ENCODE assay signal across 13 cellular contexts in genomic region chr12:78035913-78036658, GRCh38.
DNase-seq lines count a peak whose midpoint lies in the region; ATAC-seq and TF ChIP-seq lines count a peak whose summit lies in the region.
"Had no signal": no experiment of that assay in that cellular context is flagged by ENCODE, and none has a peak within 500 bp of the region (broad histone marks: within the 10 kb centered on the region; RNA-seq: fewer than 3 reads in every experiment).

No MANE protein-coding gene starts in this region.

- peak; percentile 13 for DNase-seq in NCI-H1417 treated with DMSO at 0.1 percent for 48 hours (lab: John Stamatoyannopoulos, UW)
- peak; percentile 34 for DNase-seq in amniotic epithelial cell (ENCODE audit: low read depth)
- DNase-seq in hepatocyte (ENCODE audit: low spot score) = no peak
- DNase-seq in sciatic nerve (ENCODE audit: low spot score) = no peak
- DNase-seq in T-cell = no peak
- DNase-seq in iPS-NIHi11 (ENCODE audit: low spot score) = no peak
- no peak for DNase-seq in activated CD8-positive, alpha-beta T cell treated with anti-CD3 and anti-CD28 coated beads, Interleukin-2, amount 10 ng/mL, durations not matched to agents 7 days and 5 days
- no peak for DNase-seq in HCEC 1CT
- DNase-seq: activated T-cell treated with anti-CD3 and anti-CD28 coated beads, Interleukin-2, amount 50 U/mL, for 1 hour; kidney glomerular epithelial cell; NCI-H2171 treated with DMSO at 0.1 percent for 48 hours; stimulated activated CD4-positive, alpha-beta T cell treated with anti-CD3 and anti-CD28 coated beads, Interleukin-15, amount 100 ng/mL, for 24 hours had no signal

- no peaks in the 10 kb centered on the region for H3K27me3 Mint-ChIP-seq in T-cell
- H3K27me3 Mint-ChIP-seq in activated CD8-positive, alpha-beta T cell treated with anti-CD3 and anti-CD28 coated beads, Interleukin-2, amount 10 ng/mL, durations not matched to agents 7 days and 5 days (ENCODE audit: low read depth) = no peaks in the 10 kb centered on the region

- peak overlapping the region; percentile 46 for H3K4me2 ChIP-seq in hepatocyte

- POLR2A ChIA-PET in T-cell (lab: Charles Lee) = no interaction called here
- POLR2A ChIA-PET in activated CD8-positive, alpha-beta T cell treated with anti-CD3 and anti-CD28 coated beads, Interleukin-2, amount 10 ng/mL, durations not matched to agents 7 days and 5 days (lab: Charles Lee) = no interaction called here

- no peaks in the 10 kb centered on the region for H3K4me1 ChIP-seq in hepatocyte (ENCODE audit: insufficient read depth)

- no peaks in the 10 kb centered on the region for H3K9me3 ChIP-seq in hepatocyte (ENCODE audit: low read depth)

- intact Hi-C loops in sciatic nerve (cut with DNase I) = no loop called here

- CTCF ChIA-PET in T-cell (lab: Charles Lee) = no interaction called here
- CTCF ChIA-PET in activated CD8-positive, alpha-beta T cell treated with anti-CD3 and anti-CD28 coated beads, Interleukin-2, amount 10 ng/mL, durations not matched to agents 7 days and 5 days (lab: Charles Lee) = no interaction called here

- no peak overlapping the region for H3K27ac Mint-ChIP-seq in T-cell
- H3K27ac Mint-ChIP-seq in activated CD8-positive, alpha-beta T cell treated with anti-CD3 and anti-CD28 coated beads, Interleukin-2, amount 10 ng/mL, durations not matched to agents 7 days and 5 days = no peak overlapping the region
- H3K27ac Mint-ChIP-seq: T-helper 1 cell treated with Interleukin-12 subunit alpha and Interleukin-12 subunit beta and Interleukin-4 antibody, amounts not matched to agents 30 μg/mL and 1 μg/mL, for 36 hours had no signal

- H3K36me3 ChIP-seq in hepatocyte (replicated peaks; ENCODE audit: insufficient read depth, low read depth) = no peaks in the 10 kb centered on the region

- no peak overlapping the region for H3K4me3 Mint-ChIP-seq in T-cell
- H3K4me3 Mint-ChIP-seq in activated CD8-positive, alpha-beta T cell treated with anti-CD3 and anti-CD28 coated beads, Interleukin-2, amount 10 ng/mL, durations not matched to agents 7 days and 5 days = no peak overlapping the region
- H3K4me3 Mint-ChIP-seq: T-helper 1 cell treated with Interleukin-12 subunit alpha and Interleukin-12 subunit beta and Interleukin-4 antibody, amounts not matched to agents 30 μg/mL and 1 μg/mL, for 36 hours had no signal

- no peaks in the 10 kb centered on the region for H3K9me2 ChIP-seq in hepatocyte (replicated peaks; ENCODE audit: insufficient read depth)

- TF ChIP-seq CTCF in hepatocyte (IDR thresholded peaks at IDR 0.05; ENCODE audit: poor library complexity) = no peak

- H3K79me2 ChIP-seq in hepatocyte = no peaks in the 10 kb centered on the region

- H4K20me1 ChIP-seq in hepatocyte (ENCODE audit: insufficient read depth, poor library complexity, severe bottlenecking) = no peaks in the 10 kb centered on the region

- WGBS in hepatocyte (ENCODE audit: low lambda C conversion rate, missing lambda C conversion rate) = 55% methylated on average over 15 of the region's 15 CpGs

- H3K36me3 Mint-ChIP-seq in T-cell = no peaks in the 10 kb centered on the region
- H3K36me3 Mint-ChIP-seq in activated CD8-positive, alpha-beta T cell treated with anti-CD3 and anti-CD28 coated beads, Interleukin-2, amount 10 ng/mL, durations not matched to agents 7 days and 5 days (ENCODE audit: low read depth) = no peaks in the 10 kb centered on the region

- no peaks in the 10 kb centered on the region for H3K4me1 Mint-ChIP-seq in T-cell
- H3K4me1 Mint-ChIP-seq in activated CD8-positive, alpha-beta T cell treated with anti-CD3 and anti-CD28 coated beads, Interleukin-2, amount 10 ng/mL, durations not matched to agents 7 days and 5 days (ENCODE audit: low read depth) = no peaks in the 10 kb centered on the region

- H3K4me3 ChIP-seq in hepatocyte = no peak overlapping the region

- no peaks in the 10 kb centered on the region for H3K27me3 ChIP-seq in hepatocyte

- no peak overlapping the region for H3K27ac ChIP-seq in hepatocyte

- peak; percentile 51 for ATAC-seq in sciatic nerve
- no peak for ATAC-seq in T-cell (replicated peaks in 1 of 4)
- no peak for ATAC-seq in activated CD8-positive, alpha-beta T cell treated with anti-CD3 and anti-CD28 coated beads, Interleukin-2, amount 10 ng/mL, durations not matched to agents 7 days and 5 days

- no peak overlapping the region for H2AFZ ChIP-seq in hepatocyte

- peaks cover 11 to 16% (median 16%) of the 10 kb centered on the region in 3 donors for H3K9me3 Mint-ChIP-seq in T-cell
- peaks cover 6% of the 10 kb centered on the region for H3K9me3 Mint-ChIP-seq in activated CD8-positive, alpha-beta T cell treated with anti-CD3 and anti-CD28 coated beads, Interleukin-2, amount 10 ng/mL, durations not matched to agents 7 days and 5 days (ENCODE audit: insufficient read depth)

Comparison
In these comparisons a context has a peak if more than half of its experiments do, and no peak if none do; other contexts are left out.
1. DNase-seq: peak in NCI-H1417 treated with DMSO at 0.1 percent for 48 hours (single experiment) and amniotic epithelial cell (single experiment); none in hepatocyte (single experiment), sciatic nerve (single experiment), T-cell (0 of 34), iPS-NIHi11 (single experiment), activated CD8-positive, alpha-beta T cell treated with anti-CD3 and anti-CD28 coated beads, Interleukin-2, amount 10 ng/mL, durations not matched to agents 7 days and 5 days (single experiment) and HCEC 1CT (single experiment).